Comparison of ENCODE assay signal across 8 cellular contexts in the genomic region with DNA sequence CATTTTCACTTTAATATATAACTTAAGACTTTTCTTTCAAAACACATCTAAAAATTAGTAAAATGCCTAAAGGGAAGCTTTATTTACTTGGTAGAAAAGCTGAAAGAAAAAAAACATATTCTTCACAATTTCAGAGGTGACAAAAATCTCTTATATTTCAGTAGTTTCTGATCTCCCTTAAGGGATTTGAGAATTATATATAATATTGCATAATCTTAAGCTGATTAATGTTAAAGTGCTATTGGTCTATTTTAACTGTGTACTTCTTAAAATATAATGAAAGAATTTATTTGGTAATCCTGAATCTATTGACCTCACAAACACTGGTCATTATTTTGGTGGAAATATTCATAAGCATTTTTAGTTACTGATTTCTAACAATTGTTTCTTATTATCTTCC. TPM values are rescaled to one million over a fixed set of nuclear protein-coding genes. Genes with fewer than 3 reads are reported as not detected.
DNase-seq lines count a peak whose midpoint lies in the region; ATAC-seq and TF ChIP-seq lines count a peak whose summit lies in the region.

No MANE protein-coding gene starts in this region.

- POLR2A ChIA-PET in CD4-positive, alpha-beta T cell (lab: Charles Lee): interaction anchor here (0.9 to 3.6 kb wide), 3 partner anchors 16 to 179 kb away, joined by 3 to 36 read pairs (median 4); a partner anchor contains a TSS
- POLR2A ChIA-PET in OCI-LY7 (lab: Charles Lee) (no interaction called here), HEK293T (lab: Yijun Ruan, JAX) (interaction anchor here (0.9 to 3.7 kb wide), 9 partner anchors 9 to 179 kb away, joined by 3 to 27 read pairs (median 14); a partner anchor contains a TSS)

- H3K9me3 Mint-ChIP-seq in CD4-positive, alpha-beta T cell: no peaks in the 10 kb centered on the region

- no peaks in the 10 kb centered on the region for H3K27me3 ChIP-seq in CD4-positive, alpha-beta T cell (ENCODE audit: control insufficient read depth, insufficient read depth, low read length)
- H3K27me3 ChIP-seq in endocrine pancreas (ENCODE audit: control insufficient read depth, insufficient read depth, low read length) (no peaks in the 10 kb centered on the region), osteoblast (ENCODE audit: insufficient read depth, low read length) (no peaks in the 10 kb centered on the region)

- H3K9me3 ChIP-seq in CD4-positive, alpha-beta T cell (ENCODE audit: control insufficient read depth, low read length): no peaks in the 10 kb centered on the region
- H3K9me3 ChIP-seq in OCI-LY7 (ENCODE audit: low read length) (no peaks in the 10 kb centered on the region), endocrine pancreas (ENCODE audit: control insufficient read depth, low read length) (no peaks in the 10 kb centered on the region), osteoblast (ENCODE audit: low read depth, low read length) (no peaks in the 10 kb centered on the region)

- peaks cover 44% of the 10 kb centered on the region for H3K4me1 Mint-ChIP-seq in CD4-positive, alpha-beta T cell (ENCODE audit: low read depth)

- no TSS peak for BruUV-seq in OCI-LY7 (replicated peaks; lab: Mats Ljungman, UMichigan)

- H2AFZ ChIP-seq in OCI-LY7 (ENCODE audit: low read length) (peak overlapping the region; percentile 93), osteoblast (ENCODE audit: low read length) (peak overlapping the region; percentile 91)

- H3K4me2 ChIP-seq in OCI-LY7 (ENCODE audit: low read length): peak overlapping the region; percentile 83
- H3K4me2 ChIP-seq in osteoblast (ENCODE audit: insufficient read depth, low read length): peak overlapping the region; percentile 83

- peak overlapping the region; percentile 92 for H3K9ac ChIP-seq in endocrine pancreas (ENCODE audit: control insufficient read depth, insufficient read depth, low read length)

- H3K36me3 Mint-ChIP-seq in CD4-positive, alpha-beta T cell (ENCODE audit: low read depth): peaks cover 26% of the 10 kb centered on the region

- DNase-seq in CD4-positive, alpha-beta T cell: no peak
- DNase-seq in OCI-LY7 (ENCODE audit: low spot score) (no peak), osteoblast (ENCODE audit: insufficient read length, low spot score, missing footprints) (no peak), HEK293T (ENCODE audit: extremely low spot score) (no peak)

- no peak for ATAC-seq in CD4-positive, alpha-beta T cell (ENCODE audit: poor library complexity)
- ATAC-seq in GM19455 (IDR thresholded peaks at IDR 0.05; ENCODE audit: unreplicated experiment) (no peak), HG02642 (IDR thresholded peaks at IDR 0.05; ENCODE audit: poor library complexity, unreplicated experiment) (no peak), GM19452 (IDR thresholded peaks at IDR 0.05; ENCODE audit: unreplicated experiment) (no peak)

- H3K79me2 ChIP-seq in OCI-LY7 (ENCODE audit: insufficient read depth, low read depth, low read length): peaks cover 38% of the 10 kb centered on the region
- peaks cover 36% of the 10 kb centered on the region for H3K79me2 ChIP-seq in osteoblast (ENCODE audit: insufficient read depth, low read length)

- H3K4me1 ChIP-seq in OCI-LY7 (ENCODE audit: insufficient read depth, low read length, poor library complexity, severe bottlenecking) (peaks cover 25% of the 10 kb centered on the region), endocrine pancreas (ENCODE audit: control insufficient read depth, insufficient read depth, low read length) (peaks cover 18% of the 10 kb centered on the region), osteoblast (ENCODE audit: insufficient read depth, low read length) (peaks cover 34% of the 10 kb centered on the region)

- H4K20me1 ChIP-seq in OCI-LY7 (ENCODE audit: insufficient read depth, low read length): no peaks in the 10 kb centered on the region
- no peaks in the 10 kb centered on the region for H4K20me1 ChIP-seq in osteoblast (ENCODE audit: insufficient read depth, low read length)

- no peaks in the 10 kb centered on the region for H3K9me2 ChIP-seq in OCI-LY7 (ENCODE audit: insufficient read depth, low read length)

- H3K4me3 Mint-ChIP-seq in CD4-positive, alpha-beta T cell: peak overlapping the region; percentile 96

- peak overlapping the region; percentile 83 for H3K27ac Mint-ChIP-seq in CD4-positive, alpha-beta T cell

- intact Hi-C loops in CD4-positive, alpha-beta T cell (cut with DNase I, micrococcal nuclease): no loop called here
- intact Hi-C loops in OCI-LY7 (cut with micrococcal nuclease; ENCODE audit: unreplicated experiment): loop anchor here (2.0 kb wide), 1 partner anchor 94 kb away; no protein-coding TSS in a partner anchor

- H3K4me3 ChIP-seq in OCI-LY7 (ENCODE audit: low read depth, low read length, poor library complexity, severe bottlenecking) (peak overlapping the region; percentile 81), endocrine pancreas (ENCODE audit: control insufficient read depth, insufficient read depth, low read length) (peak overlapping the region; percentile 93), osteoblast (ENCODE audit: insufficient read depth, low read length) (peak overlapping the region; percentile 84)

- CTCF ChIA-PET in CD4-positive, alpha-beta T cell (lab: Charles Lee): interaction anchor here (1.0 to 1.2 kb wide), 2 partner anchors 11 to 99 kb away, joined by 3 to 6 read pairs; no protein-coding TSS in a partner anchor
- CTCF ChIA-PET in OCI-LY7 (lab: Charles Lee; ENCODE audit: unreplicated experiment) (no interaction called here), HEK293T (lab: Yijun Ruan, JAX) (no interaction called here)

- no peaks in the 10 kb centered on the region for H3K27me3 Mint-ChIP-seq in CD4-positive, alpha-beta T cell

- H3K27ac ChIP-seq in CD4-positive, alpha-beta T cell (ENCODE audit: low read depth, low read length): no peak overlapping the region
- H3K27ac ChIP-seq in OCI-LY7 (ENCODE audit: low read depth, low read length, poor library complexity, severe bottlenecking): peak overlapping the region; percentile 90
- H3K27ac ChIP-seq in osteoblast (ENCODE audit: low read depth, low read length): peak overlapping the region; percentile 87

- H3K36me3 ChIP-seq in OCI-LY7 (ENCODE audit: insufficient read depth, low read length) (peaks cover 14% of the 10 kb centered on the region), endocrine pancreas (ENCODE audit: control insufficient read depth, insufficient read depth, low read length) (no peaks in the 10 kb centered on the region), osteoblast (ENCODE audit: insufficient read depth, low read length) (peaks cover 7% of the 10 kb centered on the region)

- no peak for TF ChIP-seq CTCF in CD4-positive, alpha-beta T cell (IDR thresholded peaks at IDR 0.05)
- 0 out of 2 replicates have a peak, but pooled peaks have one; percentile 6 for TF ChIP-seq CTCF in OCI-LY7 (conservative IDR thresholded peaks at IDR 0.05; ENCODE audit: low read length)
- TF ChIP-seq CTCF in osteoblast (IDR thresholded peaks at IDR 0.05; ENCODE audit: extremely low read depth, low read depth, low read length): no peak

TF ChIP-seq in HEK293T, 16 proteins besides CTCF, POLR2A, EP300 and RAD21:
- TF ChIP-seq BHLHE40 (IDR thresholded peaks at IDR 0.05; ENCODE audit: borderline replicate concordance): no peak
- no peak for TF ChIP-seq ARNT (IDR thresholded peaks at IDR 0.05)
- TF ChIP-seq TARDBP (IDR thresholded peaks at IDR 0.05): no peak
- no peak for TF ChIP-seq ZNF384 (IDR thresholded peaks at IDR 0.05)
- TF ChIP-seq CTBP1 (IDR thresholded peaks at IDR 0.05; ENCODE audit: borderline replicate concordance): no peak
- TF ChIP-seq FOXK2 (IDR thresholded peaks at IDR 0.05): no peak
- no peak for TF ChIP-seq FOXM1 (IDR thresholded peaks at IDR 0.05; ENCODE audit: borderline replicate concordance)

RNA-seq across cellular contexts. Expression of a gene that starts 1.2 kb away (rescaled TPM):
- total RNA-seq in CD4-positive, alpha-beta T cell: 10 to 100 TPM in 1 of 2 experiments, 1 to 10 TPM in 1; 9.6 to 10.7 TPM
- total RNA-seq in OCI-LY7 (2014; rRNA removed; shearing (Covaris generic)): 38.9 and 40.2 TPM in 2 replicates
- total RNA-seq in OCI-LY7 (2022) (54.4 and 58.2 TPM in 2 replicates), osteoblast (36.9 and 42.1 TPM in 2 replicates)

RNA-seq across cellular contexts. Expression of a gene that starts 55.8 kb away (rescaled TPM):
- 1 to 10 TPM; 2.0 to 2.9 TPM for total RNA-seq in CD4-positive, alpha-beta T cell
- 1.6 and 1.7 TPM in 2 replicates for total RNA-seq in OCI-LY7 (2014; rRNA removed; shearing (Covaris generic))
- total RNA-seq in OCI-LY7 (2022) (4.3 and 4.8 TPM in 2 replicates), osteoblast (18.3 and 18.5 TPM in 2 replicates)
